In the genomic region with DNA sequence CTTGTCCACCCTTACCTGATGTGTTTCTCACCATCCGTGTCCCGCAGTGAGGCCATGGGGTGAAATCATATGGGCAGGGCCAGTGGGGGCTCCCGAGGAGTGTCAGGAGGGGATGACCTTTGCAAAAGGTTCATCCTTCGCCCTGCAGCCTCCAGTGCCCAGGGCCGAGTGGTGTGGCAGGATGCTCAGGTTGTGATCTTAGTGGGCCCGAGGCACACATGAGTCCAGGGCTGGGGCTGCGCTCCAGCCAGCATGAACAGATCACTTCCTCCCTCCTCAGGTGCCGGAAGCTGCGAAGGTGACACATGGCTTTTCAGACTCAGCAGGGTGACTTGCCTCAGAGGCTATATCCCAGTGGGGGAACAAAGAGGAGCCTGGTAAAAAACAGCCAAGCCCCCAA, we compare ENCODE assay signal across 9 cellular contexts. TPM values are rescaled to one million over a fixed set of nuclear protein-coding genes. Genes with fewer than 3 reads are reported as not detected.
DNase-seq lines count a peak whose midpoint lies in the region; ATAC-seq and TF ChIP-seq lines count a peak whose summit lies in the region.
"Had no signal": no experiment of that assay in that cellular context is flagged by ENCODE, and none has a peak within 500 bp of the region (broad histone marks: within the 10 kb centered on the region; RNA-seq: fewer than 3 reads in every experiment).

No MANE protein-coding gene starts in this region.

- H3K4me1 ChIP-seq in heart right ventricle (peaks cover 13 to 68% (median 42%) of the 10 kb centered on the region in 9 donors), lower lobe of right lung (peaks cover 64% of the 10 kb centered on the region), upper lobe of right lung (peaks cover 49% of the 10 kb centered on the region), PC-9 (replicated peaks; ENCODE audit: insufficient read depth) (peaks cover 46% of the 10 kb centered on the region)

- H3K27ac ChIP-seq in heart right ventricle (peak overlapping the region in 6 of 10 donors; percentile 10 to 99 (median 24)), VCaP (peak overlapping the region; percentile 95), lower lobe of right lung (peak overlapping the region; percentile 99), upper lobe of right lung (peak overlapping the region; percentile 55), PC-9 (no peak overlapping the region)

- H3K36me3 ChIP-seq in heart right ventricle (peaks cover 0 to 32% (median under 1%) of the 10 kb centered on the region in 9 donors), lower lobe of right lung (peaks cover 24% of the 10 kb centered on the region), upper lobe of right lung (peaks cover 17% of the 10 kb centered on the region), PC-9 (ENCODE audit: low read depth) (peaks cover 2% of the 10 kb centered on the region; the same call in 1 of the 2 replicates)

- WGBS in heart right ventricle, 2 donors = 91 to 94% methylated on average over 9 of the region's 9 CpGs

- no peaks in the 10 kb centered on the region for H3K9me3 ChIP-seq in heart right ventricle
- H3K9me3 ChIP-seq in lower lobe of right lung = no peaks in the 10 kb centered on the region
- H3K9me3 ChIP-seq in upper lobe of right lung = no peaks in the 10 kb centered on the region
- no peaks in the 10 kb centered on the region for H3K9me3 ChIP-seq in PC-9 (ENCODE audit: insufficient read depth, low read depth)

- DNase-seq in heart right ventricle (no peak), cardiac septum (ENCODE audit: low spot score) (no peak), lower lobe of right lung (no peak), upper lobe of right lung (peak; percentile 63), iPS-NIHi11 (ENCODE audit: low spot score) (no peak), PC-9 (no peak)
- DNase-seq: NCI-H1436 had no signal

- peaks cover 29% of the 10 kb centered on the region for H3K79me2 ChIP-seq in PC-9 (ENCODE audit: low read depth)

- no peak for TF ChIP-seq CTCF in heart right ventricle (IDR thresholded peaks at IDR 0.05)
- TF ChIP-seq CTCF in VCaP (conservative IDR thresholded peaks at IDR 0.05) = no peak
- no peak for TF ChIP-seq CTCF in lower lobe of right lung (IDR thresholded peaks at IDR 0.05)
- TF ChIP-seq CTCF in upper lobe of right lung (IDR thresholded peaks at IDR 0.05) = no peak
- no peak for TF ChIP-seq CTCF in PC-9 (conservative IDR thresholded peaks at IDR 0.05)

- ATAC-seq in heart right ventricle (no peak), lower lobe of right lung (no peak), upper lobe of right lung (no peak), GM19328 (IDR thresholded peaks at IDR 0.05; ENCODE audit: unreplicated experiment) (no peak)

- peaks cover 13% of the 10 kb centered on the region for H4K20me1 ChIP-seq in PC-9 (ENCODE audit: insufficient read depth)

- BruUV-seq in PC-9 (replicated peaks; lab: Mats Ljungman, UMichigan) = no TSS peak

- no peak overlapping the region for H3K4me2 ChIP-seq in PC-9

- no peak overlapping the region for H3K4me3 ChIP-seq in heart right ventricle
- no peak overlapping the region for H3K4me3 ChIP-seq in lower lobe of right lung
- no peak overlapping the region for H3K4me3 ChIP-seq in upper lobe of right lung
- H3K4me3 ChIP-seq in PC-9 = no peak overlapping the region

- H2AFZ ChIP-seq in PC-9 = no peak overlapping the region

- POLR2A ChIA-PET in PC-9 (lab: Charles Lee; ENCODE audit: unreplicated experiment) = interaction anchor here (0.7 to 0.8 kb wide), 2 partner anchors 8 to 541 kb away, joined by 3 to 7 read pairs; no protein-coding TSS in a partner anchor

- no peaks in the 10 kb centered on the region for H3K27me3 ChIP-seq in heart right ventricle
- no peaks in the 10 kb centered on the region for H3K27me3 ChIP-seq in lower lobe of right lung (ENCODE audit: low read depth)
- H3K27me3 ChIP-seq in upper lobe of right lung = no peaks in the 10 kb centered on the region
- no peaks in the 10 kb centered on the region for H3K27me3 ChIP-seq in PC-9 (ENCODE audit: insufficient read depth, low read depth)

- CTCF ChIA-PET in PC-9 (lab: Charles Lee) = interaction anchor here (0.8 kb wide), 1 partner anchor 80 kb away, joined by 3 read pairs; the partner anchor contains the start of gene PRDX5

- intact Hi-C loops in heart right ventricle (cut with DNase I) = no loop called here
- intact Hi-C loops in cardiac septum (cut with DNase I) = no loop called here
- intact Hi-C loops in lower lobe of right lung (cut with DNase I) = no loop called here
- intact Hi-C loops in upper lobe of right lung (cut with DNase I) = no loop called here
- intact Hi-C loops in PC-9 (cut with micrococcal nuclease; ENCODE audit: unreplicated experiment) = no loop called here

- H3K9me2 ChIP-seq in PC-9 (ENCODE audit: insufficient read depth) = no peaks in the 10 kb centered on the region

- H3F3A ChIP-seq in PC-9 (ENCODE audit: insufficient read depth, low read depth) = peaks cover 43% of the 10 kb centered on the region

RNA-seq across cellular contexts. Expression of gene FKBP2, which starts 2.8 kb away (rescaled TPM):
- 10 to 100 TPM; 40.2 to 82.0 (median 45.9) TPM for total RNA-seq in heart right ventricle
- 100 to 1,000 TPM; 376 to 404 TPM for polyA plus RNA-seq in heart right ventricle
- total RNA-seq in cardiac septum = 57.8 TPM
- 48.2 TPM for total RNA-seq in lower lobe of right lung
- total RNA-seq in upper lobe of right lung = 53.9 TPM
- total RNA-seq in PC-9 (2021) = 84.2 and 93.2 TPM in 2 replicates

RNA-seq across cellular contexts. Expression of gene VEGFB, which starts 3.7 kb away (rescaled TPM):
- total RNA-seq in heart right ventricle (100 to 1,000 TPM; 245 to 353 (median 277) TPM), cardiac septum (261 TPM), lower lobe of right lung (150 TPM), upper lobe of right lung (172 TPM), PC-9 (2021) (110 and 129 TPM in 2 replicates)
- 100 to 1,000 TPM; 158 to 291 TPM for polyA plus RNA-seq in heart right ventricle

RNA-seq across cellular contexts. Expression of gene DNAJC4, which starts 7.7 kb away (rescaled TPM):
- 10 to 100 TPM; 46.6 to 64.7 (median 52.0) TPM for total RNA-seq in heart right ventricle
- 100 to 1,000 TPM in 1 of 2 donors, 10 to 100 TPM in 1; 48.0 to 173 TPM for polyA plus RNA-seq in heart right ventricle
- total RNA-seq in cardiac septum = 51.9 TPM
- total RNA-seq in lower lobe of right lung = 39.5 TPM
- 36.4 TPM for total RNA-seq in upper lobe of right lung
- 55.0 and 57.1 TPM in 2 replicates for total RNA-seq in PC-9 (2021)

RNA-seq across cellular contexts. Expression of gene PPP1R14B, which starts 8.7 kb away (rescaled TPM):
- total RNA-seq in heart right ventricle = 100 to 1,000 TPM in 4 of 10 donors, 10 to 100 TPM in 6; 52.4 to 194 (median 77.2) TPM
- polyA plus RNA-seq in heart right ventricle = 100 to 1,000 TPM; 229 to 331 TPM
- 113 TPM for total RNA-seq in cardiac septum
- total RNA-seq in lower lobe of right lung = 55.4 TPM
- 76.5 TPM for total RNA-seq in upper lobe of right lung
- total RNA-seq in PC-9 (2021) = 385 and 435 TPM in 2 replicates

RNA-seq across cellular contexts. Expression of gene NUDT22, which starts 12.0 kb away (rescaled TPM):
- 10 to 100 TPM; 57.3 to 85.6 (median 71.0) TPM for total RNA-seq in heart right ventricle
- 10 to 100 TPM; 93.0 to 95.2 TPM for polyA plus RNA-seq in heart right ventricle
- total RNA-seq in cardiac septum = 75.0 TPM
- total RNA-seq in lower lobe of right lung = 45.0 TPM
- 47.8 TPM for total RNA-seq in upper lobe of right lung
- total RNA-seq in PC-9 (2021) = 87.4 and 112 TPM in 2 replicates
